ENCODE assay signal across 1 cellular context in genomic region chr6:44538841-44539240, GRCh38.
TF ChIP-seq lines count a peak whose summit lies in the region.

No MANE protein-coding gene starts in this region.

TF ChIP-seq in H1, 55 proteins besides CTCF, POLR2A, EP300 and RAD21:
- TF ChIP-seq ATF2 (IDR thresholded peaks at IDR 0.05; ENCODE audit: low read length) (no peak), TEAD4 (IDR thresholded peaks at IDR 0.05; ENCODE audit: low read depth, low read length) (no peak), CTBP2 (IDR thresholded peaks at IDR 0.05; ENCODE audit: borderline replicate concordance, insufficient read depth, insufficient read length, low read length) (no peak), EZH2 (IDR thresholded peaks at IDR 0.05; ENCODE audit: low read depth, low read length, severe bottlenecking) (no peak), SP4 (IDR thresholded peaks at IDR 0.05; ENCODE audit: low read length) (no peak), BCL11A (IDR thresholded peaks at IDR 0.05; ENCODE audit: low read depth in 2 of 2, low read length in 2 of 2) (no peak), SP1 (IDR thresholded peaks at IDR 0.05; ENCODE audit: low read depth, low read length) (no peak), RNF2 (IDR thresholded peaks at IDR 0.05; ENCODE audit: borderline replicate concordance, low read depth, low read length, missing control alignments, poor library complexity, severe bottlenecking) (no peak)
- TF ChIP-seq, protein P1, sequence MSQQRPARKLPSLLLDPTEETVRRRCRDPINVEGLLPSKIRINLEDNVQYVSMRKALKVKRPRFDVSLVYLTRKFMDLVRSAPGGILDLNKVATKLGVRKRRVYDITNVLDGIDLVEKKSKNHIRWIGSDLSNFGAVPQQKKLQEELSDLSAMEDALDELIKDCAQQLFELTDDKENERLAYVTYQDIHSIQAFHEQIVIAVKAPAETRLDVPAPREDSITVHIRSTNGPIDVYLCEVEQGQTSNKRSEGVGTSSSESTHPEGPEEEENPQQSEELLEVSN (IDR thresholded peaks at IDR 0.05), result no peak
